In genomic region chr13:75202981-75203380, GRCh38 we compare ENCODE assay signal across 26 cellular contexts.
"Had no signal": no experiment of that assay in that cellular context is flagged by ENCODE, and none has a peak within 500 bp of the region (broad histone marks: within the 10 kb centered on the region; RNA-seq: fewer than 3 reads in every experiment).

No MANE protein-coding gene starts in this region.

- H3K27ac ChIP-seq: body of pancreas, epithelial cell of prostate, esophagus squamous epithelium, VCaP had no signal

- H3K4me3 ChIP-seq: body of pancreas, esophagus squamous epithelium had no signal

- H3K4me1 ChIP-seq: body of pancreas, esophagus squamous epithelium had no signal

- H3K27me3 ChIP-seq: body of pancreas, esophagus squamous epithelium had no signal

- DNase-seq: activated CD4-positive, alpha-beta T cell treated with anti-CD3 and anti-CD28 coated beads for 48 hours; activated CD4-positive, alpha-beta T cell treated with anti-CD3 and anti-CD28 coated beads, Interleukin-2, amount 50 U/mL, for 1 hour; activated CD4-positive, alpha-beta T cell treated with anti-CD3 and anti-CD28 coated beads, Interleukin-2, amount 50 U/mL, for 48 hours; activated CD8-positive, alpha-beta memory T cell treated with anti-CD3 and anti-CD28 coated beads for 24 hours; activated CD8-positive, alpha-beta T cell treated with anti-CD3 and anti-CD28 coated beads for 36 hours; activated effector memory CD4-positive, alpha-beta T cell treated with Interleukin-2 at 50 U/mL for 16 hours; activated gamma-delta T cell treated with Interleukin-2 at 50 U/mL for 16 hours; activated naive CD4-positive, alpha-beta T cell treated with anti-CD3 and anti-CD28 coated beads, Interleukin-2, amount 50 U/mL, for 16 hours; activated naive CD4-positive, alpha-beta T cell treated with Interleukin-2 at 50 U/mL for 16 hours; activated T-cell treated with anti-CD3 and anti-CD28 coated beads, Interleukin-2, amount 50 U/mL, for 4 hours; amygdala; aorta; body of pancreas; caudate nucleus; cortex of kidney; dermis blood vessel endothelial cell; effector CD4-positive, alpha-beta T cell; effector memory CD8-positive, alpha-beta T cell; esophagus squamous epithelium; head of caudate nucleus; T-helper 1 cell; T-helper 17 cell had no signal

- H3K36me3 ChIP-seq: esophagus squamous epithelium had no signal

- ATAC-seq: activated CD8-positive, alpha-beta T cell treated with anti-CD3 and anti-CD28 coated beads for 36 hours; activated T-cell treated with anti-CD3 and anti-CD28 coated beads, Interleukin-2, amount 50 U/mL, for 4 hours; activated T-helper 17 cell treated with anti-CD3 and anti-CD28 coated beads, Interleukin-2, amount 50 U/mL, for 72 hours; body of pancreas; effector memory CD8-positive, alpha-beta T cell; T-helper 17 cell; WTC11 had no signal

- H3K9me3 ChIP-seq: body of pancreas, esophagus squamous epithelium had no signal
